Comparison of ENCODE assay signal across 8 cellular contexts in genomic region chr3:171459942-171460225, GRCh38. TPM values are rescaled to one million over a fixed set of nuclear protein-coding genes. Genes with fewer than 3 reads are reported as not detected.
DNase-seq lines count a peak whose midpoint lies in the region; ATAC-seq, FAIRE-seq and TF ChIP-seq lines count a peak whose summit lies in the region.

No MANE protein-coding gene starts in this region.

- TF ChIP-seq CTCF in CD14-positive monocyte (IDR thresholded peaks at IDR 0.05) (no peak), astrocyte of the cerebellum (IDR thresholded peaks at IDR 0.05; ENCODE audit: low read depth, low read length, missing control alignments) (no peak), left lung (IDR thresholded peaks at IDR 0.05) (no peak), thyroid gland (IDR thresholded peaks at IDR 0.05) (no peak)

- intact Hi-C loops in CD14-positive monocyte (cut with micrococcal nuclease): no loop called here
- intact Hi-C loops in left lung (cut with DNase I): no loop called here
- intact Hi-C loops in thyroid gland (cut with DNase I): no loop called here

- H3K4me1 ChIP-seq in left lung: peaks cover 12 to 45% of the 10 kb centered on the region in 2 donors
- peaks cover 4 to 8% of the 10 kb centered on the region in 2 donors for H3K4me1 ChIP-seq in thyroid gland

- H3K36me3 ChIP-seq in left lung (no peaks in the 10 kb centered on the region), thyroid gland (no peaks in the 10 kb centered on the region)

- H3K27ac Mint-ChIP-seq in CD14-positive monocyte: peak overlapping the region in 3 of 7 donors; percentile 53 to 71 (median 59)

- peaks cover 0 to 13% (median 2%) of the 10 kb centered on the region in 7 donors for H3K9me3 Mint-ChIP-seq in CD14-positive monocyte

- WGBS in thyroid gland, 2 donors: 0 to 2% methylated on average over 18 to 19 of the region's 20 CpGs

- H3K4me3 Mint-ChIP-seq in CD14-positive monocyte: peak overlapping the region; percentile 97 to 99

- H3K27me3 Mint-ChIP-seq in CD14-positive monocyte (ENCODE audit: low read depth in 3 of 3): peaks cover 49 to 59% (median 52%) of the 10 kb centered on the region in 3 donors

- TF ChIP-seq POLR2A in thyroid gland (IDR thresholded peaks at IDR 0.05) (no peak), H54 (IDR thresholded peaks at IDR 0.05; ENCODE audit: low read depth, low read length) (no peak)

- DNase-seq in CD14-positive monocyte (ENCODE audit: low spot score) (no peak), astrocyte of the cerebellum (ENCODE audit: low read depth) (no peak), left lung (no peak), thyroid gland (no peak), H54 (ENCODE audit: insufficient read length, low spot score) (no peak)

- H3K27ac ChIP-seq in left lung (peak overlapping the region; percentile 80 to 84), thyroid gland (peak overlapping the region; percentile 19 to 76 (median 63))

- H3K4me3 ChIP-seq in astrocyte of the cerebellum (ENCODE audit: low read depth, low read length): peak overlapping the region; percentile 69
- H3K4me3 ChIP-seq in left lung: peak overlapping the region; percentile 72 to 75
- H3K4me3 ChIP-seq in thyroid gland (replicated peaks in 1 of 3): peak overlapping the region; percentile 48 to 79 (median 72)

- in situ Hi-C loops in astrocyte of the cerebellum (cut with HindIII; ENCODE audit: low sequenced_read_pairs): loop anchor here (5.0 kb wide), 2 partner anchors 53 to 107 kb away; no protein-coding TSS in a partner anchor

- peaks cover 42% of the 10 kb centered on the region for H3K4me1 Mint-ChIP-seq in CD14-positive monocyte

- H3K9me3 ChIP-seq in left lung: no peaks in the 10 kb centered on the region
- no peaks in the 10 kb centered on the region for H3K9me3 ChIP-seq in thyroid gland

- FAIRE-seq in H54 (lab: Jason Lieb, UNC): no peak

- H3K27me3 ChIP-seq in left lung (peaks cover 0 to 62% of the 10 kb centered on the region in 2 donors), thyroid gland (no peaks in the 10 kb centered on the region)

- peak; percentile 4 for ATAC-seq in HG03354 (IDR thresholded peaks at IDR 0.05; ENCODE audit: poor library complexity, severe bottlenecking, unreplicated experiment)
- ATAC-seq in left lung: no peak
- no peak for ATAC-seq in HG03108 (IDR thresholded peaks at IDR 0.05; ENCODE audit: unreplicated experiment)
- ATAC-seq in HG03378 (IDR thresholded peaks at IDR 0.05; ENCODE audit: unreplicated experiment): no peak

- H3K36me3 Mint-ChIP-seq in CD14-positive monocyte: peaks cover 6 to 7% of the 10 kb centered on the region in 2 donors

RNA-seq across cellular contexts. Expression of gene TNIK, which starts 0.3 kb away (rescaled TPM):
- under 1 TPM; 0.36 to 0.75 TPM for polyA plus RNA-seq in CD14-positive monocyte
- total RNA-seq in left lung (10 to 100 TPM; 41.3 to 42.0 TPM), thyroid gland (10 to 100 TPM; 29.7 to 84.1 (median 48.9) TPM)
